In genomic region chr20:53466279-53466678, GRCh38 we compare ENCODE assay signal across 29 cellular contexts.
"Had no signal": no experiment of that assay in that cellular context is flagged by ENCODE, and none has a peak within 500 bp of the region (broad histone marks: within the 10 kb centered on the region; RNA-seq: fewer than 3 reads in every experiment).

No MANE protein-coding gene starts in this region.

- H3K36me3 ChIP-seq: stomach, suprapubic skin, thoracic aorta, thyroid gland, tibial artery, tibial nerve, transverse colon, upper lobe of left lung, upper lobe of right lung, uterus, vagina had no signal

- H3K27me3 ChIP-seq: stomach, suprapubic skin, testis, thyroid gland, tibial artery, tibial nerve, transverse colon, upper lobe of left lung, upper lobe of right lung, uterus, vagina had no signal

- H3K27ac Mint-ChIP-seq: stimulated activated effector memory CD8-positive, alpha-beta T cell treated with anti-CD3 and anti-CD28 coated beads, Interleukin-12 subunit alpha, Interleukin-12 subunit beta, amount 100 ng/mL, for 72 hours; stimulated activated memory B cell treated with anti-CD40 and anti-IgM and Interleukin-4, amounts not matched to agents 10 μg/mL and 1 μg/mL and 100 μg/mL, for 72 hours; stimulated activated naive B cell treated with anti-CD40 and anti-IgM and Interleukin-4, amounts not matched to agents 10 μg/mL and 1 μg/mL and 100 μg/mL, for 72 hours; stimulated activated naive CD8-positive, alpha-beta T cell treated with anti-CD3 and anti-CD28 coated beads, Interleukin-15, amount 100 ng/mL, for 72 hours; stimulated activated naive CD8-positive, alpha-beta T cell treated with anti-CD3 and anti-CD28 coated beads, Interleukin-15, Interleukin-2, amounts not matched to agents 100 ng/mL and 50 ng/mL, for 24 hours; type B pancreatic cell had no signal

- H3K4me1 Mint-ChIP-seq: stimulated activated effector memory CD8-positive, alpha-beta T cell treated with anti-CD3 and anti-CD28 coated beads, Interleukin-12 subunit alpha, Interleukin-12 subunit beta, amount 100 ng/mL, for 72 hours; stimulated activated naive CD8-positive, alpha-beta T cell treated with anti-CD3 and anti-CD28 coated beads, Interleukin-15, amount 100 ng/mL, for 72 hours had no signal

- FAIRE-seq: urothelium cell line had no signal

- H3K27ac ChIP-seq: stomach, suprapubic skin, testis, thoracic aorta, thyroid gland, tibial artery, tibial nerve, transverse colon, upper lobe of left lung, upper lobe of right lung, uterus, vagina had no signal

- H3K27me3 Mint-ChIP-seq: stimulated activated naive CD8-positive, alpha-beta T cell treated with anti-CD3 and anti-CD28 coated beads, Interleukin-15, amount 100 ng/mL, for 72 hours; type B pancreatic cell had no signal

- H3K4me1 ChIP-seq: stomach, suprapubic skin, testis, thyroid gland, tibial artery, tibial nerve, transverse colon, upper lobe of left lung, upper lobe of right lung, uterus, vagina had no signal

- ATAC-seq: stimulated activated effector memory CD8-positive, alpha-beta T cell treated with anti-CD3 and anti-CD28 coated beads, Interleukin-12 subunit alpha, Interleukin-12 subunit beta, amount 100 ng/mL, for 72 hours; stimulated activated memory B cell treated with anti-CD40 and anti-IgM and Interleukin-4, amounts not matched to agents 10 μg/mL and 1 μg/mL and 100 μg/mL, for 72 hours; stimulated activated naive B cell treated with anti-CD40 and anti-IgM and Interleukin-4, amounts not matched to agents 10 μg/mL and 1 μg/mL and 100 μg/mL, for 72 hours; stimulated activated naive CD8-positive, alpha-beta T cell treated with anti-CD3 and anti-CD28 coated beads, Interleukin-15, amount 100 ng/mL, for 72 hours; stimulated activated naive CD8-positive, alpha-beta T cell treated with anti-CD3 and anti-CD28 coated beads, Interleukin-15, Interleukin-2, amounts not matched to agents 100 U/mL and 50 U/mL, for 24 hours; upper lobe of right lung had no signal

- H3K4me3 Mint-ChIP-seq: stimulated activated effector memory CD8-positive, alpha-beta T cell treated with anti-CD3 and anti-CD28 coated beads, Interleukin-12 subunit alpha, Interleukin-12 subunit beta, amount 100 ng/mL, for 72 hours; stimulated activated memory B cell treated with anti-CD40 and anti-IgM and Interleukin-4, amounts not matched to agents 10 μg/mL and 1 μg/mL and 100 μg/mL, for 72 hours; stimulated activated naive B cell treated with anti-CD40 and anti-IgM and Interleukin-4, amounts not matched to agents 10 μg/mL and 1 μg/mL and 100 μg/mL, for 72 hours; stimulated activated naive CD8-positive, alpha-beta T cell treated with anti-CD3 and anti-CD28 coated beads, Interleukin-15, amount 100 ng/mL, for 72 hours; stimulated activated naive CD8-positive, alpha-beta T cell treated with anti-CD3 and anti-CD28 coated beads, Interleukin-15, Interleukin-2, amounts not matched to agents 100 ng/mL and 50 ng/mL, for 24 hours; type B pancreatic cell had no signal

- H3K4me3 ChIP-seq: stomach, suprapubic skin, testis, thoracic aorta, thyroid gland, tibial artery, tibial nerve, transverse colon, upper lobe of left lung, upper lobe of right lung, uterus, vagina had no signal

- H3K36me3 Mint-ChIP-seq: stimulated activated effector memory CD8-positive, alpha-beta T cell treated with anti-CD3 and anti-CD28 coated beads, Interleukin-12 subunit alpha, Interleukin-12 subunit beta, amount 100 ng/mL, for 72 hours; stimulated activated memory B cell treated with anti-CD40 and anti-IgM and Interleukin-4, amounts not matched to agents 10 μg/mL and 1 μg/mL and 100 μg/mL, for 72 hours had no signal

- H3K9me3 Mint-ChIP-seq: stimulated activated effector memory CD8-positive, alpha-beta T cell treated with anti-CD3 and anti-CD28 coated beads, Interleukin-12 subunit alpha, Interleukin-12 subunit beta, amount 100 ng/mL, for 72 hours; stimulated activated naive CD8-positive, alpha-beta T cell treated with anti-CD3 and anti-CD28 coated beads, Interleukin-15, amount 100 ng/mL, for 72 hours; stimulated activated naive CD8-positive, alpha-beta T cell treated with anti-CD3 and anti-CD28 coated beads, Interleukin-15, Interleukin-2, amounts not matched to agents 100 ng/mL and 50 ng/mL, for 24 hours; type B pancreatic cell had no signal

- DNase-seq: stimulated activated CD4-positive, alpha-beta T cell treated with anti-CD3 and anti-CD28 coated beads, Interleukin-2, amount 100 ng/mL, for 48 hours; stimulated activated CD4-positive, alpha-beta T cell treated with anti-CD3 and anti-CD28 coated beads, Interleukin-4, amount 100 ng/mL, for 1 hour; stimulated activated CD4-positive, alpha-beta T cell treated with anti-CD3 and anti-CD28 coated beads, Interleukin-4, amount 100 ng/mL, for 24 hours; stimulated activated CD4-positive, alpha-beta T cell treated with anti-CD3 and anti-CD28 coated beads, Interleukin-4, amount 100 ng/mL, for 4 hours; stimulated activated CD8-positive, alpha-beta memory T cell treated with anti-CD3 and anti-CD28 coated beads, Interleukin-4, amount 100 ng/mL, for 48 hours; stimulated activated naive B cell treated with anti-CD40 and anti-IgM and Interleukin-4, amounts not matched to agents 10 μg/mL and 1 μg/mL and 100 μg/mL, for 72 hours; stimulated activated naive CD4-positive, alpha-beta T cell; stimulated activated naive CD4-positive, alpha-beta T cell treated with Interleukin-2 at 50 U/mL for 16 hours; stimulated activated naive CD8-positive, alpha-beta T cell treated with anti-CD3 and anti-CD28 coated beads, Interleukin-15, amount 100 ng/mL, for 72 hours; stimulated activated naive CD8-positive, alpha-beta T cell treated with anti-CD3 and anti-CD28 coated beads, Interleukin-15, Interleukin-2, amounts not matched to agents 100 U/mL and 50 U/mL, for 24 hours; stomach; substantia nigra; testis; thyroid gland; tibial artery; transverse colon; trophoblast cell; upper lobe of left lung; upper lobe of right lung; uterus had no signal

- H3K9me3 ChIP-seq: stomach, suprapubic skin, testis, thoracic aorta, thyroid gland, tibial artery, tibial nerve, transverse colon, upper lobe of left lung, upper lobe of right lung, uterus, vagina had no signal
